19 cellular contexts compared by ENCODE assay signal in genomic region chr4:143882892-143883291, GRCh38. TPM values are rescaled to one million over a fixed set of nuclear protein-coding genes. Genes with fewer than 3 reads are reported as not detected.
A peak's percentile ranks its signal among the peaks of the same experiment; 100 is the strongest.
DNase-seq lines count a peak whose midpoint lies in the region; ATAC-seq and TF ChIP-seq lines count a peak whose summit lies in the region.
"Had no signal": no experiment of that assay in that cellular context is flagged by ENCODE, and none has a peak within 500 bp of the region (broad histone marks: within the 10 kb centered on the region; RNA-seq: fewer than 3 reads in every experiment).

No MANE protein-coding gene starts in this region.

- intact Hi-C loops in left lung (cut with DNase I), result no loop called here

- DNase-seq in DND-41 (no peak), GM23248 (peak; percentile 6), foreskin keratinocyte (no peak), NCI-H187 (lab: John Stamatoyannopoulos, UW) (no peak), left lung (no peak), AG08395 (ENCODE audit: low spot score) (no peak)
- no peak for DNase-seq in activated CD8-positive, alpha-beta T cell treated with anti-CD3 and anti-CD28 coated beads, Interleukin-2, amount 10 ng/mL, durations not matched to agents 7 days and 5 days
- DNase-seq: ACHN; AML-193; Caco-2; CD4-positive, alpha-beta T cell; GDM1; GOT3; H7; HFFc6; IMR-90 had no signal

- no peaks in the 10 kb centered on the region for H3F3A ChIP-seq in GM23248 (ENCODE audit: insufficient read depth)

- no peak overlapping the region for H3K4me2 ChIP-seq in DND-41 (ENCODE audit: insufficient read depth, low read length)
- H3K4me2 ChIP-seq in GM23248 (ENCODE audit: unreplicated experiment), result no peak overlapping the region

- H3K9ac ChIP-seq in DND-41 (ENCODE audit: low read depth, low read length) (no peak overlapping the region), GM23248 (no peak overlapping the region)

- TF ChIP-seq CTCF in DND-41 (IDR thresholded peaks at IDR 0.05; ENCODE audit: borderline replicate concordance, extremely low read depth, low read length, poor library complexity, severe bottlenecking) (no peak), foreskin keratinocyte (conservative IDR thresholded peaks at IDR 0.05) (no peak), left lung (IDR thresholded peaks at IDR 0.05) (no peak)

- H3K4me1 ChIP-seq in DND-41 (ENCODE audit: insufficient read depth, low read length) (no peaks in the 10 kb centered on the region), GM23248 (ENCODE audit: insufficient read depth) (no peaks in the 10 kb centered on the region), foreskin keratinocyte (no peaks in the 10 kb centered on the region), left lung (no peaks in the 10 kb centered on the region)

- no peak overlapping the region for H3K4me3 Mint-ChIP-seq in activated CD8-positive, alpha-beta T cell treated with anti-CD3 and anti-CD28 coated beads, Interleukin-2, amount 10 ng/mL, durations not matched to agents 7 days and 5 days
- H3K4me3 Mint-ChIP-seq: CD4-positive, alpha-beta T cell; HFFc6 had no signal

- H3K9me3 Mint-ChIP-seq in activated CD8-positive, alpha-beta T cell treated with anti-CD3 and anti-CD28 coated beads, Interleukin-2, amount 10 ng/mL, durations not matched to agents 7 days and 5 days (ENCODE audit: insufficient read depth), result no peaks in the 10 kb centered on the region
- H3K9me3 Mint-ChIP-seq: CD4-positive, alpha-beta T cell; HFFc6 had no signal

- no peaks in the 10 kb centered on the region for H3K79me2 ChIP-seq in DND-41 (ENCODE audit: insufficient read depth, low read length)
- H3K79me2 ChIP-seq in GM23248 (ENCODE audit: insufficient read depth), result no peaks in the 10 kb centered on the region

- H3K9me3 ChIP-seq in DND-41 (ENCODE audit: insufficient read depth, low read length, severe bottlenecking) (no peaks in the 10 kb centered on the region), GM23248 (ENCODE audit: low read depth) (no peaks in the 10 kb centered on the region), left lung (no peaks in the 10 kb centered on the region)
- H3K9me3 ChIP-seq: Caco-2 had no signal

- no peaks in the 10 kb centered on the region for H3K9me2 ChIP-seq in GM23248 (ENCODE audit: insufficient read depth)

- no peaks in the 10 kb centered on the region for H3K4me1 Mint-ChIP-seq in activated CD8-positive, alpha-beta T cell treated with anti-CD3 and anti-CD28 coated beads, Interleukin-2, amount 10 ng/mL, durations not matched to agents 7 days and 5 days (ENCODE audit: low read depth)

- H3K27me3 Mint-ChIP-seq in activated CD8-positive, alpha-beta T cell treated with anti-CD3 and anti-CD28 coated beads, Interleukin-2, amount 10 ng/mL, durations not matched to agents 7 days and 5 days (ENCODE audit: low read depth), result no peaks in the 10 kb centered on the region
- H3K27me3 Mint-ChIP-seq: CD4-positive, alpha-beta T cell had no signal

- ATAC-seq in DND-41 (ENCODE audit: insufficient read depth, low read depth), result peak; percentile 29; the same call in 1 of the 3 replicates
- peak; percentile 51 for ATAC-seq in activated CD8-positive, alpha-beta T cell treated with anti-CD3 and anti-CD28 coated beads, Interleukin-2, amount 10 ng/mL, durations not matched to agents 7 days and 5 days
- ATAC-seq in foreskin keratinocyte, result peak; percentile 19
- ATAC-seq in left lung, result no peak
- ATAC-seq: HCT116 had no signal

- H3K27me3 ChIP-seq in DND-41 (ENCODE audit: insufficient read depth, low read length, poor library complexity), result no peaks in the 10 kb centered on the region
- no peaks in the 10 kb centered on the region for H3K27me3 ChIP-seq in GM23248 (replicated peaks; ENCODE audit: insufficient read depth)
- no peaks in the 10 kb centered on the region for H3K27me3 ChIP-seq in foreskin keratinocyte
- no peaks in the 10 kb centered on the region for H3K27me3 ChIP-seq in left lung

- 71 to 75% methylated on average over 4 of the region's 4 CpGs for WGBS in GM23248 (ENCODE audit: low coverage in 1 of 2, low lambda C conversion rate in 2 of 2, missing lambda C conversion rate in 2 of 2), 2 experiments

- H4K20me1 ChIP-seq in DND-41 (ENCODE audit: insufficient read depth, low read length) (no peaks in the 10 kb centered on the region), GM23248 (ENCODE audit: insufficient read depth) (no peaks in the 10 kb centered on the region)

- CTCF ChIA-PET in activated CD8-positive, alpha-beta T cell treated with anti-CD3 and anti-CD28 coated beads, Interleukin-2, amount 10 ng/mL, durations not matched to agents 7 days and 5 days (lab: Charles Lee), result no interaction called here

- in situ Hi-C loops in GM23248 (cut with MboI), result no loop called here

- H3K4me3 ChIP-seq in DND-41 (ENCODE audit: low read depth in 1 of 2, low read length in 2 of 2) (no peak overlapping the region), GM23248 (no peak overlapping the region), left lung (no peak overlapping the region)

- H3K36me3 Mint-ChIP-seq in activated CD8-positive, alpha-beta T cell treated with anti-CD3 and anti-CD28 coated beads, Interleukin-2, amount 10 ng/mL, durations not matched to agents 7 days and 5 days (ENCODE audit: low read depth), result no peaks in the 10 kb centered on the region

- no peak overlapping the region for H2AFZ ChIP-seq in DND-41 (ENCODE audit: low read depth, low read length)
- no peak overlapping the region for H2AFZ ChIP-seq in GM23248

- no peak overlapping the region for H3K27ac ChIP-seq in DND-41 (ENCODE audit: low read length)
- no peak overlapping the region for H3K27ac ChIP-seq in GM23248
- H3K27ac ChIP-seq in foreskin keratinocyte, result no peak overlapping the region
- H3K27ac ChIP-seq in left lung, result no peak overlapping the region
- H3K27ac ChIP-seq: C4-2B had no signal

- POLR2A ChIA-PET in activated CD8-positive, alpha-beta T cell treated with anti-CD3 and anti-CD28 coated beads, Interleukin-2, amount 10 ng/mL, durations not matched to agents 7 days and 5 days (lab: Charles Lee), result no interaction called here

- no peak overlapping the region for H3K27ac Mint-ChIP-seq in activated CD8-positive, alpha-beta T cell treated with anti-CD3 and anti-CD28 coated beads, Interleukin-2, amount 10 ng/mL, durations not matched to agents 7 days and 5 days
- H3K27ac Mint-ChIP-seq: CD4-positive, alpha-beta T cell; HFFc6 had no signal

- H3K36me3 ChIP-seq in DND-41 (ENCODE audit: insufficient read depth, low read length) (no peaks in the 10 kb centered on the region), GM23248 (ENCODE audit: low read depth) (no peaks in the 10 kb centered on the region), left lung (no peaks in the 10 kb centered on the region)

RNA-seq across cellular contexts. Expression of gene GYPE, which starts 22.5 kb away (rescaled TPM):
- 2.5 and 6.6 TPM in 2 replicates for total RNA-seq in GM23248 (2014; rRNA removed; shearing (Covaris generic))
- polyA plus RNA-seq in GM23248 (2016; fragmentation: Nextera tagmentation; extraction: Ambion mirVana) (4.0 and 4.7 TPM in 2 replicates), foreskin keratinocyte (not detected in 2 replicates)
- total RNA-seq in activated CD8-positive, alpha-beta T cell treated with anti-CD3 and anti-CD28 coated beads, Interleukin-2, amount 10 ng/mL, durations not matched to agents 7 days and 5 days, result under 1 TPM in 1 of 2 experiments, not detected in 1; 0.18 TPM
- total RNA-seq in foreskin keratinocyte (not detected in 2 replicates), left lung (1 to 10 TPM; 1.2 to 2.4 TPM)
- total RNA-seq: Caco-2; CD4-positive, alpha-beta T cell; Daoy; H7 had no signal
